In genomic region chr5:143412656-143413342, GRCh38 we compare ENCODE assay signal across 17 cellular contexts.
"Had no signal": no experiment of that assay in that cellular context is flagged by ENCODE, and none has a peak within 500 bp of the region (broad histone marks: within the 10 kb centered on the region; RNA-seq: fewer than 3 reads in every experiment).

No MANE protein-coding gene starts in this region.

- H3K4me3 ChIP-seq: adrenal gland, coronary artery, gastroesophageal sphincter, left ventricle myocardium inferior, sigmoid colon, upper lobe of left lung had no signal

- H3K27ac Mint-ChIP-seq: activated CD4-positive, alpha-beta T cell treated with anti-CD3 and anti-CD28 coated beads, Interleukin-2, amount 10 ng/mL, durations not matched to agents 24 days and 14 days; stimulated activated naive CD8-positive, alpha-beta T cell treated with anti-CD3 and anti-CD28 coated beads, Interleukin-15, Interleukin-2, amounts not matched to agents 100 ng/mL and 50 ng/mL, for 24 hours; WTC11 had no signal

- ATAC-seq: gastroesophageal sphincter, WTC11 had no signal

- H3K4me3 Mint-ChIP-seq: activated CD4-positive, alpha-beta T cell treated with anti-CD3 and anti-CD28 coated beads, Interleukin-2, amount 10 ng/mL, durations not matched to agents 24 days and 14 days; stimulated activated naive CD8-positive, alpha-beta T cell treated with anti-CD3 and anti-CD28 coated beads, Interleukin-15, Interleukin-2, amounts not matched to agents 100 ng/mL and 50 ng/mL, for 24 hours; WTC11 had no signal

- H3K36me3 Mint-ChIP-seq: WTC11 had no signal

- H3K9me3 ChIP-seq: adrenal gland, gastroesophageal sphincter, left ventricle myocardium inferior, sigmoid colon, upper lobe of left lung had no signal

- H3K4me1 ChIP-seq: adrenal gland, sigmoid colon, upper lobe of left lung had no signal

- H3K9me3 Mint-ChIP-seq: stimulated activated naive CD8-positive, alpha-beta T cell treated with anti-CD3 and anti-CD28 coated beads, Interleukin-15, Interleukin-2, amounts not matched to agents 100 ng/mL and 50 ng/mL, for 24 hours; WTC11 had no signal

- H3K27me3 ChIP-seq: adrenal gland, gastroesophageal sphincter, sigmoid colon, upper lobe of left lung had no signal

- H3K36me3 ChIP-seq: adrenal gland, gastroesophageal sphincter, left ventricle myocardium inferior, sigmoid colon, upper lobe of left lung had no signal

- H3K27me3 Mint-ChIP-seq: activated CD4-positive, alpha-beta T cell treated with anti-CD3 and anti-CD28 coated beads, Interleukin-2, amount 10 ng/mL, durations not matched to agents 24 days and 14 days; stimulated activated naive CD8-positive, alpha-beta T cell treated with anti-CD3 and anti-CD28 coated beads, Interleukin-15, Interleukin-2, amounts not matched to agents 100 ng/mL and 50 ng/mL, for 24 hours had no signal

- DNase-seq: activated CD4-positive, alpha-beta T cell treated with anti-CD3 and anti-CD28 coated beads, Interleukin-2, amount 10 ng/mL, durations not matched to agents 24 days and 14 days; activated naive CD4-positive, alpha-beta T cell treated with anti-CD3 and anti-CD28 coated beads, Interleukin-2, amount 50 U/mL, for 16 hours; activated T-cell treated with anti-CD3 and anti-CD28 coated beads, Interleukin-2, amount 50 U/mL, for 1 hour; adrenal gland; central memory CD4-positive, alpha-beta T cell; effector CD8-positive, alpha-beta T cell; kidney; left ventricle myocardium inferior; mesendoderm; sigmoid colon; stimulated activated CD4-positive, alpha-beta T cell treated with anti-CD3 and anti-CD28 coated beads, Interleukin-2, amount 100 ng/mL, for 48 hours; stimulated activated CD8-positive, alpha-beta memory T cell treated with anti-CD3 and anti-CD28 coated beads, Interleukin-4, amount 100 ng/mL, for 48 hours; upper lobe of left lung had no signal

- H3K27ac ChIP-seq: adrenal gland, coronary artery, gastroesophageal sphincter, left ventricle myocardium inferior, sigmoid colon, upper lobe of left lung had no signal
